ENCODE assay signal across 14 cellular contexts in the genomic region with DNA sequence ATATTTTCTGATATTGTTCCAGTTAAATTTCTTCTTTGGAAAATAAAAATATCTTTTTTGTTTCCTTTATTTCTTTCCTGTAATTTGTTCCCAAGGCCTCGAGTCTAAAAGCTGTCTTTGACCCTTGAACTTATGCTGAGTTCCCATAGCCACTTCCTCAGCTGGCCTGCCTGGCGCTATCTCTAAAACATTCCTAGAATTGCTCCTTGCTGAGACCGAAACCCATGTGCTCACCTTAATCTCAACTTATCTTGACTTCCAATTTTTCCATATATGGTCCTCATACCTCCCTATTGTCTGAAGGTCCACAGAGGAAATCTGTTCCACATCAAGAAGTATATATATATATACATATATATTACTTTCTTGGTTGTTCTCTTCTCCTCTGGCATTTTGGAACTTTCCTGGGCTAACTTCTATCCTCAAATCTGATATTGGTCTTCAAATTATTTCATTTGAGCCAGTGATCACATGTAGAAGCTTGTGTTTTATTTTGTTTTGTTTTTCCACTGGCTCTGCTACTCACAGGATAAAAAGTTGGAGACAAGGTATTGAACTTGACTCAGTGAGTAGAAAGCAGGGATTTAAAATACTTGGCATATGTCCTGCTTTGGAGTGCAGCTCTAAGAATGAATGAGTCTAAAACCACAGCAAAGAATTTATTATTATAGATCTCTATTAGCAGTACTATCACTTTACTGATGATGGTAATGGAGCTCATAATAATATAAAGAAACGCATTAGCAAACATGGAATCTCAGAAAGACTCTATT. TPM values are rescaled to one million over a fixed set of nuclear protein-coding genes. Genes with fewer than 3 reads are reported as not detected.
DNase-seq lines count a peak whose midpoint lies in the region; ATAC-seq and TF ChIP-seq lines count a peak whose summit lies in the region.
"Had no signal": no experiment of that assay in that cellular context is flagged by ENCODE, and none has a peak within 500 bp of the region (broad histone marks: within the 10 kb centered on the region; RNA-seq: fewer than 3 reads in every experiment).

No MANE protein-coding gene starts in this region.

- H3K27ac ChIP-seq in right cardiac atrium (ENCODE audit: low read length) = no peak overlapping the region
- H3K27ac ChIP-seq in ovary = peak overlapping the region in 1 of 2 donors; percentile 15
- no peak overlapping the region for H3K27ac ChIP-seq in SJCRH30
- H3K27ac ChIP-seq: psoas muscle had no signal

- no peak for TF ChIP-seq EP300 in ovary (IDR thresholded peaks at IDR 0.05)

- H3K36me3 ChIP-seq in ovary = no peaks in the 10 kb centered on the region
- H3K36me3 ChIP-seq in SJCRH30 = no peaks in the 10 kb centered on the region

- H3K27ac Mint-ChIP-seq in activated T-helper 2 cell treated with anti-CD3 and anti-CD28 coated beads, Interferon-gamma antibody, Interleukin-2, Interleukin-4, amounts not matched to agents 10 μg/mL and 5 μg/mL and 100 μg/mL, durations not matched to agents 14 hours and 24 hours and 36 hours = no peak overlapping the region
- H3K27ac Mint-ChIP-seq in natural killer cell = no peak overlapping the region

- H3K27me3 Mint-ChIP-seq in activated T-helper 2 cell treated with anti-CD3 and anti-CD28 coated beads, Interferon-gamma antibody, Interleukin-2, Interleukin-4, amounts not matched to agents 10 μg/mL and 5 μg/mL and 100 μg/mL, durations not matched to agents 14 hours and 24 hours and 36 hours (ENCODE audit: low read depth) = peaks cover 60% of the 10 kb centered on the region
- peaks cover 7 to 33% of the 10 kb centered on the region in 2 donors for H3K27me3 Mint-ChIP-seq in natural killer cell (ENCODE audit: low read depth in 2 of 2)

- H3K4me3 Mint-ChIP-seq in activated T-helper 2 cell treated with anti-CD3 and anti-CD28 coated beads, Interferon-gamma antibody, Interleukin-2, Interleukin-4, amounts not matched to agents 10 μg/mL and 5 μg/mL and 100 μg/mL, durations not matched to agents 14 hours and 24 hours and 36 hours (ENCODE audit: low read depth) = no peak overlapping the region
- H3K4me3 Mint-ChIP-seq in natural killer cell = no peak overlapping the region
- H3K4me3 Mint-ChIP-seq: IgD-negative memory B cell had no signal

- no peaks in the 10 kb centered on the region for H3K27me3 ChIP-seq in right cardiac atrium (ENCODE audit: control insufficient read depth, insufficient read depth)
- no peaks in the 10 kb centered on the region for H3K27me3 ChIP-seq in ovary
- H3K27me3 ChIP-seq in SJCRH30 = no peaks in the 10 kb centered on the region

- peaks cover 2% of the 10 kb centered on the region for H3K4me1 Mint-ChIP-seq in activated T-helper 2 cell treated with anti-CD3 and anti-CD28 coated beads, Interferon-gamma antibody, Interleukin-2, Interleukin-4, amounts not matched to agents 10 μg/mL and 5 μg/mL and 100 μg/mL, durations not matched to agents 14 hours and 24 hours and 36 hours (ENCODE audit: low read depth)
- no peaks in the 10 kb centered on the region for H3K4me1 Mint-ChIP-seq in natural killer cell
- H3K4me1 Mint-ChIP-seq: IgD-negative memory B cell had no signal

- H3K9me3 ChIP-seq in right cardiac atrium (ENCODE audit: control insufficient read depth, low read length) (no peaks in the 10 kb centered on the region), ovary (no peaks in the 10 kb centered on the region), SJCRH30 (replicated peaks) (no peaks in the 10 kb centered on the region)
- H3K9me3 ChIP-seq: psoas muscle had no signal

- intact Hi-C loops in right cardiac atrium (cut with DNase I) (no loop called here), ovary (cut with DNase I) (no loop called here), natural killer cell (cut with micrococcal nuclease) (no loop called here)
- intact Hi-C loops in activated T-helper 2 cell treated with anti-CD3 and anti-CD28 coated beads, Interferon-gamma antibody, Interleukin-2, Interleukin-4, amounts not matched to agents 10 μg/mL and 5 μg/mL and 100 μg/mL, durations not matched to agents 14 hours and 24 hours and 36 hours (cut with micrococcal nuclease) = no loop called here

- no peak for TF ChIP-seq CTCF in ovary (IDR thresholded peaks at IDR 0.05)
- no peak for TF ChIP-seq CTCF in natural killer cell (IDR thresholded peaks at IDR 0.05)

- no peak overlapping the region for H3K4me3 ChIP-seq in right cardiac atrium (ENCODE audit: low read length)
- H3K4me3 ChIP-seq in ovary = no peak overlapping the region
- no peak overlapping the region for H3K4me3 ChIP-seq in SJCRH30
- H3K4me3 ChIP-seq: psoas muscle had no signal

- no peaks in the 10 kb centered on the region for H3K9me3 Mint-ChIP-seq in activated T-helper 2 cell treated with anti-CD3 and anti-CD28 coated beads, Interferon-gamma antibody, Interleukin-2, Interleukin-4, amounts not matched to agents 10 μg/mL and 5 μg/mL and 100 μg/mL, durations not matched to agents 14 hours and 24 hours and 36 hours
- no peaks in the 10 kb centered on the region for H3K9me3 Mint-ChIP-seq in natural killer cell
- H3K9me3 Mint-ChIP-seq: IgD-negative memory B cell had no signal

- H3K36me3 Mint-ChIP-seq in activated T-helper 2 cell treated with anti-CD3 and anti-CD28 coated beads, Interferon-gamma antibody, Interleukin-2, Interleukin-4, amounts not matched to agents 10 μg/mL and 5 μg/mL and 100 μg/mL, durations not matched to agents 14 hours and 24 hours and 36 hours (ENCODE audit: low read depth) = no peaks in the 10 kb centered on the region
- H3K36me3 Mint-ChIP-seq in natural killer cell = no peaks in the 10 kb centered on the region
- H3K36me3 Mint-ChIP-seq: IgD-negative memory B cell had no signal

- ATAC-seq in right cardiac atrium (peak; percentile 62 to 76), GM19397 (IDR thresholded peaks at IDR 0.05; ENCODE audit: unreplicated experiment) (no peak), natural killer cell (no peak)
- ATAC-seq: psoas muscle had no signal

- H3K4me1 ChIP-seq in right cardiac atrium (ENCODE audit: control insufficient read depth, insufficient read depth, low read length) (no peaks in the 10 kb centered on the region), ovary (ENCODE audit: insufficient read depth) (no peaks in the 10 kb centered on the region), SJCRH30 (peaks cover 10% of the 10 kb centered on the region; the same call in 1 of the 2 replicates)
- H3K4me1 ChIP-seq: psoas muscle had no signal

- DNase-seq in H4 (ENCODE audit: low spot score) (peak; percentile 36), SW 1271 (lab: John Stamatoyannopoulos, UW) (peak; percentile 31 to 81), right cardiac atrium (no peak), ovary (peak in 3 of 5 donors; percentile 19 to 60 (median 30)), natural killer cell (no peak), SJCRH30 (no peak)
- no peak for DNase-seq in activated T-helper 2 cell treated with anti-CD3 and anti-CD28 coated beads, Interferon-gamma antibody, Interleukin-2, Interleukin-4, amounts not matched to agents 10 μg/mL and 5 μg/mL and 100 μg/mL, durations not matched to agents 14 hours and 24 hours and 36 hours (ENCODE audit: low spot score)
- DNase-seq: activated CD4-positive, alpha-beta T cell treated with anti-CD3 and anti-CD28 coated beads for 1 hour; activated effector memory CD4-positive, alpha-beta T cell treated with Interleukin-2 at 50 U/mL for 16 hours; NCI-H2171 treated with DMSO at 0.1 percent for 48 hours; psoas muscle; RPMI8226 had no signal

- no peak for TF ChIP-seq POLR2A in ovary (IDR thresholded peaks at IDR 0.05)

- 50% methylated on average over 4 of the region's 4 CpGs for WGBS in right cardiac atrium
- WGBS in ovary, 3 donors = 25 to 33% (median 26%) methylated on average over 4 of the region's 4 CpGs

RNA-seq across cellular contexts. Expression of a gene that starts 45.2 kb away (rescaled TPM):
- 18.1 and 46.6 TPM in 2 replicates for total RNA-seq in H4 (2014; rRNA removed; shearing (Covaris generic))
- total RNA-seq in right cardiac atrium (10 to 100 TPM in 1 of 4 donors, 1 to 10 TPM in 3; 5.3 to 14.9 (median 7.0) TPM), ovary (10 to 100 TPM; 13.2 to 54.7 (median 23.4) TPM), natural killer cell (100 to 1,000 TPM in 1 of 3 donors, 10 to 100 TPM in 2; 89.6 to 133 (median 99.3) TPM)
- polyA plus RNA-seq in right cardiac atrium (2.9 TPM), ovary (10 to 100 TPM; 40.4 to 57.2 TPM)
- 0.87 and 1.2 TPM in 2 replicates for total RNA-seq in activated T-helper 2 cell treated with anti-CD3 and anti-CD28 coated beads, Interferon-gamma antibody, Interleukin-2, Interleukin-4, amounts not matched to agents 10 μg/mL and 5 μg/mL and 100 μg/mL, durations not matched to agents 14 hours and 24 hours and 36 hours
- total RNA-seq in SJCRH30 (2014; rRNA removed; shearing (Covaris generic)) = 104 and 109 TPM in 2 replicates

Comparison
In these comparisons a context has a peak if more than half of its experiments do, and no peak if none do; other contexts are left out.
1. DNase-seq: peak in H4 (single experiment), SW 1271 (2 of 2) and ovary (3 of 5); none in right cardiac atrium (0 of 3), activated T-helper 2 cell treated with anti-CD3 and anti-CD28 coated beads, Interferon-gamma antibody, Interleukin-2, Interleukin-4, amounts not matched to agents 10 μg/mL and 5 μg/mL and 100 μg/mL, durations not matched to agents 14 hours and 24 hours and 36 hours (single experiment), natural killer cell (single experiment) and SJCRH30 (0 of 2).
2. ATAC-seq: peak in right cardiac atrium (2 of 2); none in GM19397 (single experiment) and natural killer cell (0 of 3).